ENCODE assay signal across 11 cellular contexts in the genomic region with DNA sequence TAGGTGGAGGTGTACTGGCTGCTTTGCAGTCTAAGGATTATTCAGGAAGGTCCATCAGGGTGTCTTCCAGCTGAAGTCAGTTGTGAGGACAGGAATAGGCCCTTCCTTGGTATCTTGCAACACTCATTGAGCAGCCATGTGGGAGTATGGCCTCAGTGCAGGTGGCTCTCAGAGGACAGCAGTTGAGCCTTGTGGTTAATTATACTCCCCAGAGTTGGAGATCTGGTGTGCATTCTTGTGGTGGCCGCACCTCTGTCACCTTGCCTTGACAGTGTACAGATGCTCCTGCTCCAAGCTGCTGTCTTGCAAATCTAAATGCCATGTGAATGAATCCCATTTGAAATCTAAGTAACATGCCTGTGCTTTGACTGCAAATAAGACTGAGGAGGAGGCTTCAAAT.
"Had no signal": no experiment of that assay in that cellular context is flagged by ENCODE, and none has a peak within 500 bp of the region (broad histone marks: within the 10 kb centered on the region; RNA-seq: fewer than 3 reads in every experiment).

No MANE protein-coding gene starts in this region.

- H3K36me3 ChIP-seq: gastrocnemius medialis, right lobe of liver had no signal

- DNase-seq: activated CD4-positive, alpha-beta T cell treated with anti-CD3 and anti-CD28 coated beads for 4 hours; activated CD8-positive, alpha-beta memory T cell treated with anti-CD3 and anti-CD28 coated beads, Interleukin-2, amount 50 U/mL, for 4 hours; activated CD8-positive, alpha-beta T cell treated with anti-CD3 and anti-CD28 coated beads for 36 hours; activated naive CD8-positive, alpha-beta T cell treated with anti-CD3 and anti-CD28 coated beads, Interleukin-2, amount 50 U/mL, for 24 hours; gastrocnemius medialis; left colon; psoas muscle; stimulated activated CD4-positive, alpha-beta T cell treated with anti-CD3 and anti-CD28 coated beads, Interleukin-12 subunit alpha, Interleukin-12 subunit beta, amount 100 ng/mL, for 4 hours; T-helper 1 cell had no signal

- H3K4me1 ChIP-seq: gastrocnemius medialis, psoas muscle, right lobe of liver had no signal

- H3K4me2 ChIP-seq: hepatocyte had no signal

- H3K9me3 ChIP-seq: gastrocnemius medialis, psoas muscle, right lobe of liver had no signal

- H3K4me3 ChIP-seq: gastrocnemius medialis, hepatocyte, psoas muscle, right lobe of liver had no signal

- H3K27ac ChIP-seq: gastrocnemius medialis, hepatocyte, psoas muscle, right lobe of liver had no signal

- H2AFZ ChIP-seq: hepatocyte had no signal

- H3K79me2 ChIP-seq: hepatocyte had no signal

- H3K27me3 ChIP-seq: gastrocnemius medialis, hepatocyte, right lobe of liver had no signal
